23 cellular contexts compared by ENCODE assay signal in genomic region chr11:64715756-64716470, GRCh38. TPM values are rescaled to one million over a fixed set of nuclear protein-coding genes. Genes with fewer than 3 reads are reported as not detected.
A peak's percentile ranks its signal among the peaks of the same experiment; 100 is the strongest.
DNase-seq lines count a peak whose midpoint lies in the region; ATAC-seq, FAIRE-seq and TF ChIP-seq lines count a peak whose summit lies in the region.
"Had no signal": no experiment of that assay in that cellular context is flagged by ENCODE, and none has a peak within 500 bp of the region (broad histone marks: within the 10 kb centered on the region; RNA-seq: fewer than 3 reads in every experiment).

No MANE protein-coding gene starts in this region.

- H2BK120ac ChIP-seq in H1 (replicated peaks; ENCODE audit: low read depth, low read length): no peak overlapping the region

- H3K9ac ChIP-seq in H1 (replicated peaks in 1 of 4; ENCODE audit: extremely low read depth in 1 of 4, low read depth in 3 of 4, low read length in 3 of 4): no peak overlapping the region
- H3K9ac ChIP-seq in smooth muscle cell (ENCODE audit: low read depth): no peak overlapping the region

- H2BK15ac ChIP-seq in H1 (ENCODE audit: low read length): peak overlapping the region; percentile 46; the same call in 1 of the 2 replicates

- no peak overlapping the region; the same call in 1 of the 2 replicates for H3K18ac ChIP-seq in H1 (ENCODE audit: extremely low read depth, low read length)

- no peak overlapping the region; the same call in 1 of the 2 replicates for H2AK5ac ChIP-seq in H1 (ENCODE audit: low read depth, low read length)

- TF ChIP-seq CTCF in NB4 (IDR thresholded peaks at IDR 0.05; ENCODE audit: low read depth, low read length) (no peak), H1 (IDR thresholded peaks at IDR 0.05; ENCODE audit: control extremely low read depth in 1 of 3, insufficient read depth in 1 of 3, low read depth in 1 of 3, low read length in 3 of 3) (no peak), smooth muscle cell (IDR thresholded peaks at IDR 0.05; ENCODE audit: borderline replicate concordance, insufficient read depth, poor library complexity, severe bottlenecking) (no peak)

- CTCF ChIA-PET in H1 (lab: Charles Lee; ENCODE audit: partially characterized antibody): interaction anchor here (0.6 to 4.7 kb wide), 15 partner anchors 11 to 491 kb away, joined by 3 to 30 read pairs (median 4); partner anchors contain the start of gene RASGRP2

- no peak overlapping the region; the same call in 1 of the 2 replicates for H2BK5ac ChIP-seq in H1 (ENCODE audit: low read depth, low read length)

- H3K23me2 ChIP-seq in H1 (ENCODE audit: low read depth, low read length): peaks cover 12% of the 10 kb centered on the region; the same call in 1 of the 2 replicates

- peak overlapping the region; percentile 32; the same call in 1 of the 2 replicates for H2BK20ac ChIP-seq in H1 (ENCODE audit: low read length)

- no peak overlapping the region for H4K5ac ChIP-seq in H1 (ENCODE audit: insufficient read length, low read depth, low read length)

- WGBS in H1 (ENCODE audit: extremely low coverage in 1 of 2, insufficient coverage in 1 of 2, insufficient read length in 1 of 2, insufficient replicate concordance in 2 of 2, low coverage in 1 of 2, low lambda C conversion rate in 2 of 2, missing lambda C conversion rate in 1 of 2), 2 experiments: 73% methylated on average over 11 of the region's 13 CpGs; no CpG with 5 or more reads in 1 of the 2 experiments
- 72% methylated on average over 13 of the region's 13 CpGs for WGBS in smooth muscle cell (ENCODE audit: low lambda C conversion rate)

- TF ChIP-seq POLR2A in NB4 (IDR thresholded peaks at IDR 0.05; ENCODE audit: extremely low read depth, insufficient read length) (no peak), H1 (IDR thresholded peaks at IDR 0.05; ENCODE audit: control extremely low read depth in 1 of 2, low read depth in 2 of 2, low read length in 2 of 2) (no peak)

- H3K23ac ChIP-seq in H1 (ENCODE audit: insufficient read length): no peak overlapping the region

- H2BK12ac ChIP-seq in H1 (ENCODE audit: low read depth, low read length): peak overlapping the region; percentile 50; the same call in 1 of the 2 replicates

- H3K4me2 ChIP-seq in H1 (ENCODE audit: insufficient read depth in 1 of 2, low read depth in 2 of 2, low read length in 2 of 2) (no peak overlapping the region), smooth muscle cell (peak overlapping the region; percentile 53)

- peak in 2 of 3 experiments; percentile 42 to 80 for DNase-seq in NCI-H1417 (lab: John Stamatoyannopoulos, UW)
- DNase-seq in NCI-H1417 treated with DMSO at 0.1 percent for 48 hours (lab: John Stamatoyannopoulos, UW): no peak
- DNase-seq in NB4 (ENCODE audit: low read depth): peak; percentile 87
- DNase-seq in H1 (ENCODE audit: low read depth in 1 of 2, low spot score in 2 of 2): no peak
- DNase-seq in smooth muscle cell (lab: John Stamatoyannopoulos, UW; ENCODE audit: unreplicated experiment): no peak
- DNase-seq in ureter (ENCODE audit: low spot score): no peak
- DNase-seq: CD8-positive, alpha-beta memory T cell; GDM1; GOT3; KBM-7; NCI-H1105; NCI-H187; NCI-H2107; NCI-H748 treated with DMSO at 0.1 percent for 48 hours had no signal

- H3K36me3 ChIP-seq in H1 (ENCODE audit: control insufficient read depth in 2 of 4, insufficient read depth in 4 of 4, low read length in 3 of 4) (peaks cover 0 to 3% (median 0%) of the 10 kb centered on the region in 4 experiments; a peak in 1 of 8 replicates), smooth muscle cell (ENCODE audit: low read depth) (no peaks in the 10 kb centered on the region)

- POLR2A ChIA-PET in H1 (lab: Charles Lee; ENCODE audit: partially characterized antibody): interaction anchor here (1.0 to 3.6 kb wide), 5 partner anchors 10 to 48 kb away, joined by 3 to 22 read pairs (median 4); no protein-coding TSS in a partner anchor

- H4K91ac ChIP-seq in H1 (replicated peaks; ENCODE audit: insufficient read length, low read length): no peak overlapping the region

- no peak overlapping the region for H3K14ac ChIP-seq in H1 (ENCODE audit: insufficient read length)

- H3K56ac ChIP-seq in H1 (replicated peaks; ENCODE audit: insufficient read length, low read depth, low read length): no peak overlapping the region

- H3K4ac ChIP-seq in H1 (replicated peaks; ENCODE audit: insufficient read length, low read depth, low read length): no peak overlapping the region

- no peaks in the 10 kb centered on the region for H3K79me1 ChIP-seq in H1 (ENCODE audit: low read depth, low read length)

- no peaks in the 10 kb centered on the region for H3F3A ChIP-seq in smooth muscle cell (ENCODE audit: low read depth)

- H3K9me3 ChIP-seq in H1 (ENCODE audit: insufficient read depth in 2 of 2, low read depth in 1 of 2, low read length in 1 of 2) (no peaks in the 10 kb centered on the region), smooth muscle cell (replicated peaks; ENCODE audit: low read depth) (no peaks in the 10 kb centered on the region)

- H4K20me1 ChIP-seq in H1 (replicated peaks in 1 of 2; ENCODE audit: control insufficient read depth in 1 of 2, insufficient read depth in 2 of 2, low read length in 2 of 2): peaks cover 2 to 4% of the 10 kb centered on the region in 2 experiments
- no peaks in the 10 kb centered on the region for H4K20me1 ChIP-seq in smooth muscle cell (ENCODE audit: low read depth)

- H3K27ac ChIP-seq in H1 (ENCODE audit: low read depth, low read length): no peak overlapping the region
- H3K27ac ChIP-seq in smooth muscle cell (ENCODE audit: low read depth): no peak overlapping the region
- H3K27ac ChIP-seq: 22Rv1, C4-2B had no signal

- no peak for FAIRE-seq in H1 (lab: Jason Lieb, UNC)
- FAIRE-seq: GM18507, RCC 7860 had no signal

- no peak overlapping the region for H2AFZ ChIP-seq in H1 (ENCODE audit: low read length)
- H2AFZ ChIP-seq in smooth muscle cell (ENCODE audit: low read depth): no peak overlapping the region

- no peak for TF ChIP-seq RAD21 in H1 (IDR thresholded peaks at IDR 0.05 in 1 of 2, conservative IDR thresholded peaks at IDR 0.05 in 1 of 2; ENCODE audit: low read depth in 2 of 2, low read length in 2 of 2)

- H3K27me3 ChIP-seq in H1 (replicated peaks in 1 of 4; ENCODE audit: control insufficient read depth in 3 of 4, extremely low read depth in 1 of 4, insufficient read depth in 3 of 4, low read length in 3 of 4) (peaks cover 12 to 47% (median 33%) of the 10 kb centered on the region in 4 experiments), smooth muscle cell (ENCODE audit: low read depth) (peaks cover 68% of the 10 kb centered on the region)

- ATAC-seq in GM18519 (IDR thresholded peaks at IDR 0.05; ENCODE audit: low FRiP score, unreplicated experiment) (no peak), HG03095 (IDR thresholded peaks at IDR 0.05; ENCODE audit: unreplicated experiment) (no peak)

- H3K4me1 ChIP-seq in H1 (replicated peaks in 1 of 4; ENCODE audit: control insufficient read depth in 3 of 4, insufficient read depth in 4 of 4, low read length in 3 of 4): peaks cover 4 to 30% (median 13%) of the 10 kb centered on the region in 4 experiments
- H3K4me1 ChIP-seq in smooth muscle cell (ENCODE audit: low read depth): no peaks in the 10 kb centered on the region

- H3K79me2 ChIP-seq in H1 (ENCODE audit: control insufficient read depth in 1 of 2, insufficient read depth in 2 of 2, low read length in 2 of 2) (no peaks in the 10 kb centered on the region), smooth muscle cell (ENCODE audit: low read depth) (no peaks in the 10 kb centered on the region)

- TF ChIP-seq EP300 in H1 (IDR thresholded peaks at IDR 0.05; ENCODE audit: borderline replicate concordance in 1 of 2, low read depth in 2 of 2, low read length in 2 of 2): no peak

- 0 out of 2 replicates have a peak overlapping the region, but pooled peaks have one; percentile 29 for H4K8ac ChIP-seq in H1 (ENCODE audit: extremely low read depth, insufficient read depth, low read length)

- H3K4me3 ChIP-seq in NB4 (ENCODE audit: low read depth, low read length): peak overlapping the region; percentile 29
- no peak overlapping the region for H3K4me3 ChIP-seq in H1 (ENCODE audit: extremely low read depth in 1 of 4, insufficient read depth in 2 of 4, low read depth in 3 of 4, low read length in 4 of 4)
- no peak overlapping the region for H3K4me3 ChIP-seq in smooth muscle cell

RNA-seq across cellular contexts. Expression of gene NRXN2, which starts 7.1 kb away (rescaled TPM):
- total RNA-seq in H1 (2021; fragmentation: NEBNext Ultra II Directional; extraction: Animal tissue kit (Norgen Biotek cat#: 25700)): 11.4 and 11.5 TPM in 2 replicates
- polyA plus RNA-seq in H1 (2011; rRNA removed) (1.3 and 5.7 TPM in 2 replicates), smooth muscle cell (1.7 and 2.6 TPM in 2 replicates)
- polyA plus RNA-seq in H1 (2011; cell fraction: cytosol; rRNA removed): 2.4 TPM
- polyA plus RNA-seq in H1 (2011; cell fraction: nucleus; rRNA removed): 7.0 TPM
- 6.8 to 12.4 TPM (median 9.6 TPM) in 4 replicates for polyA plus RNA-seq in H1 (2012, experiment 1 of 2)
- polyA plus RNA-seq in H1 (2012, experiment 2 of 2): 4.9 TPM
- polyA plus RNA-seq in H1 (2013, experiment 1 of 2): 11.2 TPM
- polyA plus RNA-seq in H1 (2013, experiment 2 of 2): 12.9 TPM
- 10.7 and 12.0 TPM in 2 replicates for polyA minus RNA-seq in H1 (2011; rRNA and poly(A)+ RNA removed)
- 8.7 TPM for polyA minus RNA-seq in H1 (2011; cell fraction: cytosol; rRNA and poly(A)+ RNA removed)
- 10.3 TPM for polyA minus RNA-seq in H1 (2011; cell fraction: nucleus; rRNA and poly(A)+ RNA removed)
- total RNA-seq in smooth muscle cell (0.13 and 1.4 TPM in 2 replicates), ureter (11.6 TPM)
- polyA plus RNA-seq: CD8-positive, alpha-beta memory T cell had no signal

RNA-seq across cellular contexts. Expression of gene RASGRP2, which starts 28.0 kb away (rescaled TPM):
- 37.9 and 40.6 TPM in 2 replicates for total RNA-seq in H1 (2021; fragmentation: NEBNext Ultra II Directional; extraction: Animal tissue kit (Norgen Biotek cat#: 25700))
- 45.7 and 50.4 TPM in 2 replicates for polyA plus RNA-seq in H1 (2011; rRNA removed)
- polyA plus RNA-seq in H1 (2011; cell fraction: cytosol; rRNA removed): 41.1 TPM
- polyA plus RNA-seq in H1 (2011; cell fraction: nucleus; rRNA removed): 127 TPM
- polyA plus RNA-seq in H1 (2012, experiment 1 of 2): 30.1 to 58.0 TPM (median 54.6 TPM) in 4 replicates
- 31.1 TPM for polyA plus RNA-seq in H1 (2012, experiment 2 of 2)
- 33.0 TPM for polyA plus RNA-seq in H1 (2013, experiment 1 of 2)
- 34.6 TPM for polyA plus RNA-seq in H1 (2013, experiment 2 of 2)
- 14.8 and 18.9 TPM in 2 replicates for polyA minus RNA-seq in H1 (2011; rRNA and poly(A)+ RNA removed)
- polyA minus RNA-seq in H1 (2011; cell fraction: cytosol; rRNA and poly(A)+ RNA removed): 12.3 TPM
- 24.8 TPM for polyA minus RNA-seq in H1 (2011; cell fraction: nucleus; rRNA and poly(A)+ RNA removed)
- total RNA-seq in smooth muscle cell: 0.40 and 2.9 TPM in 2 replicates
- polyA plus RNA-seq in smooth muscle cell: 0.78 and 3.6 TPM in 2 replicates
- 23.3 TPM for total RNA-seq in ureter
- total RNA-seq: Daoy, NCI-H460, SK-MEL-5 had no signal

RNA-seq across cellular contexts. Expression of gene PYGM, which starts 43.9 kb away (rescaled TPM):
- 9.6 and 9.7 TPM in 2 replicates for total RNA-seq in H1 (2021; fragmentation: NEBNext Ultra II Directional; extraction: Animal tissue kit (Norgen Biotek cat#: 25700))
- polyA plus RNA-seq in H1 (2011; rRNA removed) (10.0 and 15.2 TPM in 2 replicates), smooth muscle cell (1.1 and 2.0 TPM in 2 replicates)
- polyA plus RNA-seq in H1 (2011; cell fraction: cytosol; rRNA removed): 10.4 TPM
- polyA plus RNA-seq in H1 (2011; cell fraction: nucleus; rRNA removed): 20.9 TPM
- polyA plus RNA-seq in H1 (2012, experiment 1 of 2): 9.2 to 15.4 TPM (median 13.0 TPM) in 4 replicates
- 11.5 TPM for polyA plus RNA-seq in H1 (2012, experiment 2 of 2)
- 6.9 TPM for polyA plus RNA-seq in H1 (2013, experiment 1 of 2)
- polyA plus RNA-seq in H1 (2013, experiment 2 of 2): 6.3 TPM
- polyA minus RNA-seq in H1 (2011; rRNA and poly(A)+ RNA removed): 13.2 and 16.4 TPM in 2 replicates
- 12.3 TPM for polyA minus RNA-seq in H1 (2011; cell fraction: cytosol; rRNA and poly(A)+ RNA removed)
- 5.4 TPM for polyA minus RNA-seq in H1 (2011; cell fraction: nucleus; rRNA and poly(A)+ RNA removed)
- total RNA-seq in smooth muscle cell (0.58 and 2.2 TPM in 2 replicates), ureter (11.4 TPM)
- total RNA-seq: Daoy had no signal

Comparison
In these comparisons a context has a peak if more than half of its experiments do, and no peak if none do; other contexts are left out.
1. DNase-seq: peak in NCI-H1417 (2 of 3) and NB4 (single experiment); none in NCI-H1417 treated with DMSO at 0.1 percent for 48 hours (single experiment), H1 (0 of 2), smooth muscle cell (single experiment) and ureter (single experiment).